13 cellular contexts compared by ENCODE assay signal in genomic region chr15:71085809-71086208, GRCh38.
"Had no signal": no experiment of that assay in that cellular context is flagged by ENCODE, and none has a peak within 500 bp of the region (broad histone marks: within the 10 kb centered on the region; RNA-seq: fewer than 3 reads in every experiment).

No MANE protein-coding gene starts in this region.

- DNase-seq: activated CD4-positive, alpha-beta T cell treated with anti-CD3 and anti-CD28 coated beads for 48 hours; activated CD8-positive, alpha-beta memory T cell treated with anti-CD3 and anti-CD28 coated beads for 24 hours; activated naive CD4-positive, alpha-beta T cell treated with Interleukin-2 at 50 U/mL for 16 hours; effector CD8-positive, alpha-beta T cell; heart left ventricle; naive B cell; occipital lobe; right lobe of liver had no signal

- H3K36me3 ChIP-seq: cardiac muscle cell, heart left ventricle, right lobe of liver, tibial nerve had no signal

- H3K27me3 ChIP-seq: cardiac muscle cell, heart left ventricle, right lobe of liver, tibial nerve had no signal

- H3K4me3 Mint-ChIP-seq: naive B cell; stimulated activated memory B cell treated with anti-CD40 and anti-IgM and Interleukin-4, amounts not matched to agents 10 μg/mL and 1 μg/mL and 100 μg/mL, for 72 hours had no signal

- H3K4me3 ChIP-seq: cardiac muscle cell, heart left ventricle, lung, right lobe of liver, tibial nerve had no signal

- ATAC-seq: heart left ventricle; right lobe of liver; stimulated activated memory B cell treated with anti-CD40 and anti-IgM and Interleukin-4, amounts not matched to agents 10 μg/mL and 1 μg/mL and 100 μg/mL, for 72 hours had no signal

- H3K9me3 ChIP-seq: right lobe of liver had no signal

- H3K4me1 Mint-ChIP-seq: naive B cell; stimulated activated memory B cell treated with anti-CD40 and anti-IgM and Interleukin-4, amounts not matched to agents 10 μg/mL and 1 μg/mL and 100 μg/mL, for 72 hours had no signal

- H3K36me3 Mint-ChIP-seq: stimulated activated memory B cell treated with anti-CD40 and anti-IgM and Interleukin-4, amounts not matched to agents 10 μg/mL and 1 μg/mL and 100 μg/mL, for 72 hours had no signal

- H3K4me1 ChIP-seq: right lobe of liver had no signal

- H3K27ac Mint-ChIP-seq: naive B cell; progenitor cell of endocrine pancreas; stimulated activated memory B cell treated with anti-CD40 and anti-IgM and Interleukin-4, amounts not matched to agents 10 μg/mL and 1 μg/mL and 100 μg/mL, for 72 hours had no signal

- H3K27ac ChIP-seq: cardiac muscle cell, heart left ventricle, right lobe of liver, tibial nerve had no signal
